8 cellular contexts compared by ENCODE assay signal in the genomic region with DNA sequence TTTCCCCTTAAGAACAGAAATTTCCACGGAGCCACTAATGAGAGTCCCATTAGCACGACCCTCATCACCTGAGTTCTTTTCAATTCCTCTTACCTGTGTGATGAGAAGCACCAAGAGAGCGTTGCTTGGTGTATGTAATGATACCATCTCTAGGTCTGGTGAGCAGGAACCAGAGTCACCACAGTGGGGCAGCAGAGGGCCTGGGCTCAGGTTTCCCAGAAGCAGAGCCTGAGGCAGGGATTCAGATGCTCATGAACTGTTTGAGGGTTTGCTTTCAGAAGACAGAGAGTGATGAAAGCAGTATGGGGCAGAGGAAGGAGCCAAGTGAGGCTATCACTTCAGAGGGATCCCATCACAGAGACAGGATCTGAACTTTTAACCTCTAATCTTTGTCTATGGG. TPM values are rescaled to one million over a fixed set of nuclear protein-coding genes. Genes with fewer than 3 reads are reported as not detected.
DNase-seq lines count a peak whose midpoint lies in the region; ATAC-seq and FAIRE-seq lines count a peak whose summit lies in the region.

No MANE protein-coding gene starts in this region.

- DNase-seq in ACHN (peak; percentile 68), HTR-8/SVneo (ENCODE audit: insufficient read length, low spot score) (peak; percentile 33), kidney tubule cell (ENCODE audit: low spot score) (peak; percentile 22), HPDE6-E6E7 (ENCODE audit: extremely low spot score) (no peak), left ventricle myocardium superior (no peak)
- peak; percentile 77 for DNase-seq in activated CD4-positive, alpha-beta T cell treated with anti-CD3 and anti-CD28 coated beads, Interleukin-2, amount 10 ng/mL, durations not matched to agents 24 days and 14 days

- no peak for FAIRE-seq in HTR-8/SVneo (lab: Jason Lieb, UNC)

- H3K4me1 Mint-ChIP-seq in activated CD4-positive, alpha-beta T cell treated with anti-CD3 and anti-CD28 coated beads, Interleukin-2, amount 10 ng/mL, durations not matched to agents 24 days and 14 days, result peaks cover 14% of the 10 kb centered on the region

- in situ Hi-C loops in ACHN (cut with HindIII; ENCODE audit: low pct_ligation_motif_present, low pct_unique_long_range_greater_than_20kb, low sequenced_read_pairs), result no loop called here

- peaks cover 23% of the 10 kb centered on the region for H3K27me3 Mint-ChIP-seq in activated CD4-positive, alpha-beta T cell treated with anti-CD3 and anti-CD28 coated beads, Interleukin-2, amount 10 ng/mL, durations not matched to agents 24 days and 14 days

- intact Hi-C loops in activated CD4-positive, alpha-beta T cell treated with anti-CD3 and anti-CD28 coated beads, Interleukin-2, amount 10 ng/mL, durations not matched to agents 24 days and 14 days (cut with micrococcal nuclease), result no loop called here
- intact Hi-C loops in left ventricle myocardium superior (cut with micrococcal nuclease), result no loop called here

- no peaks in the 10 kb centered on the region for H3K36me3 Mint-ChIP-seq in activated CD4-positive, alpha-beta T cell treated with anti-CD3 and anti-CD28 coated beads, Interleukin-2, amount 10 ng/mL, durations not matched to agents 24 days and 14 days (ENCODE audit: low read depth)

- H3K4me3 Mint-ChIP-seq in activated CD4-positive, alpha-beta T cell treated with anti-CD3 and anti-CD28 coated beads, Interleukin-2, amount 10 ng/mL, durations not matched to agents 24 days and 14 days, result no peak overlapping the region

- H3K9me3 Mint-ChIP-seq in activated CD4-positive, alpha-beta T cell treated with anti-CD3 and anti-CD28 coated beads, Interleukin-2, amount 10 ng/mL, durations not matched to agents 24 days and 14 days, result peaks cover 17% of the 10 kb centered on the region

- ATAC-seq in HG03442 (IDR thresholded peaks at IDR 0.05; ENCODE audit: unreplicated experiment) (no peak), HG03045 (IDR thresholded peaks at IDR 0.05; ENCODE audit: unreplicated experiment) (no peak), left ventricle myocardium superior (no peak)

- H3K27ac Mint-ChIP-seq in activated CD4-positive, alpha-beta T cell treated with anti-CD3 and anti-CD28 coated beads, Interleukin-2, amount 10 ng/mL, durations not matched to agents 24 days and 14 days, result no peak overlapping the region

RNA-seq across cellular contexts. Expression of gene PTPRH, which starts 3.1 kb away (rescaled TPM):
- not detected in 2 replicates for total RNA-seq in activated CD4-positive, alpha-beta T cell treated with anti-CD3 and anti-CD28 coated beads, Interleukin-2, amount 10 ng/mL, durations not matched to agents 24 days and 14 days
- 0.47 TPM for total RNA-seq in left ventricle myocardium superior

RNA-seq across cellular contexts. Expression of gene TMEM86B, which starts 16.1 kb away (rescaled TPM):
- 6.8 and 7.7 TPM in 2 replicates for total RNA-seq in activated CD4-positive, alpha-beta T cell treated with anti-CD3 and anti-CD28 coated beads, Interleukin-2, amount 10 ng/mL, durations not matched to agents 24 days and 14 days
- 1.9 TPM for total RNA-seq in left ventricle myocardium superior

RNA-seq across cellular contexts. Expression of gene SYT5, which starts 32.4 kb away (rescaled TPM):
- not detected in 2 replicates for total RNA-seq in activated CD4-positive, alpha-beta T cell treated with anti-CD3 and anti-CD28 coated beads, Interleukin-2, amount 10 ng/mL, durations not matched to agents 24 days and 14 days
- not detected for total RNA-seq in left ventricle myocardium superior

RNA-seq across cellular contexts. Expression of gene DNAAF3, which starts 46.0 kb away (rescaled TPM):
- total RNA-seq in activated CD4-positive, alpha-beta T cell treated with anti-CD3 and anti-CD28 coated beads, Interleukin-2, amount 10 ng/mL, durations not matched to agents 24 days and 14 days, result not detected in 2 replicates
- total RNA-seq in left ventricle myocardium superior, result 0.87 TPM

RNA-seq across cellular contexts. Expression of gene PPP6R1, which starts 46.4 kb away (rescaled TPM):
- 196 and 216 TPM in 2 replicates for total RNA-seq in activated CD4-positive, alpha-beta T cell treated with anti-CD3 and anti-CD28 coated beads, Interleukin-2, amount 10 ng/mL, durations not matched to agents 24 days and 14 days
- total RNA-seq in left ventricle myocardium superior, result 39.2 TPM

Comparison
In these comparisons a context has a peak if more than half of its experiments do, and no peak if none do; other contexts are left out.
1. DNase-seq: peak in ACHN (single experiment), HTR-8/SVneo (single experiment), activated CD4-positive, alpha-beta T cell treated with anti-CD3 and anti-CD28 coated beads, Interleukin-2, amount 10 ng/mL, durations not matched to agents 24 days and 14 days (single experiment) and kidney tubule cell (single experiment); none in HPDE6-E6E7 (single experiment) and left ventricle myocardium superior (single experiment).